In the genomic region with DNA sequence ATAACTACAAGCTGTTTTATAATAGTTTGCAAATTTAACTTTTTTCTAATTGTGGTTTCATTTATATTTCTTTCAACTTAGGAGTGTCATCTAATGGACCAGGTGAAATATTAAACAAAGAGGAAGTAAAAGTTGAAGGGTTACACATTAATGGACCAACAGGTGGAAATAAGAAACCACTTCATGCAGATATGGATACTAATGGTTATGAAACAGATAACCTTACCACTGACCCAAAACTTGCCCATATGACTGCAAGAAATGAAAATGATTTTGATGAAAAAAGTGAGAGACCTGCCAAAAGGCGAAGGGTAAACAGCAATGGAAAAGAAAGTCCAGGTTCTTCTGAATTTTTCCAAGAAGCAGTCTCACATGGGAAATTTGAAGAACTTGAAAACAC, we compare ENCODE assay signal across 9 cellular contexts. TPM values are rescaled to one million over a fixed set of nuclear protein-coding genes. Genes with fewer than 3 reads are reported as not detected.
DNase-seq lines count a peak whose midpoint lies in the region; ATAC-seq and TF ChIP-seq lines count a peak whose summit lies in the region.
"Had no signal": no experiment of that assay in that cellular context is flagged by ENCODE, and none has a peak within 500 bp of the region (broad histone marks: within the 10 kb centered on the region; RNA-seq: fewer than 3 reads in every experiment).

No MANE protein-coding gene starts in this region.

- H3K36me3 ChIP-seq in gastrocnemius medialis, result peaks cover 6 to 58% of the 10 kb centered on the region in 2 donors

- H3K4me3 ChIP-seq in gastrocnemius medialis, result no peak overlapping the region

- H3K36me3 Mint-ChIP-seq in immature natural killer cell (peaks cover 10 to 22% (median 14%) of the 10 kb centered on the region in 3 donors), WTC11 (peaks cover 31% of the 10 kb centered on the region)

- in situ Hi-C loops in gastrocnemius medialis (cut with MboI; ENCODE audit: low sequenced_read_pairs in 4 of 4), result loop anchor here in 1 of 4 donors (25.0 kb wide), 1 partner anchor 222 kb away; a partner anchor contains a TSS

- TF ChIP-seq POLR2A in gastrocnemius medialis (IDR thresholded peaks at IDR 0.05), result no peak

- CTCF ChIA-PET in WTC11 (lab: Charles Lee), result interaction anchor here (2.0 kb wide), 1 partner anchor 11 kb away, joined by 5 read pairs; no protein-coding TSS in a partner anchor

- peaks cover 8 to 18% of the 10 kb centered on the region in 2 donors for H3K4me1 Mint-ChIP-seq in immature natural killer cell
- H3K4me1 Mint-ChIP-seq in WTC11, result no peaks in the 10 kb centered on the region

- H3K9me3 ChIP-seq in gastrocnemius medialis, result no peaks in the 10 kb centered on the region

- peaks cover 7 to 14% of the 10 kb centered on the region in 2 donors for H3K4me1 ChIP-seq in gastrocnemius medialis

- intact Hi-C loops in gastrocnemius medialis (cut with DNase I; ENCODE audit: low total_unique reads), result no loop called here

- H3K27ac Mint-ChIP-seq in immature natural killer cell (peak overlapping the region in 5 of 6 donors; percentile 0 to 68 (median 38)), WTC11 (no peak overlapping the region)

- no peak for DNase-seq in immature natural killer cell
- no peak for DNase-seq in gastrocnemius medialis
- no peak for DNase-seq in NCI-H2107 treated with DMSO at 0.1 percent for 48 hours (lab: John Stamatoyannopoulos, UW; ENCODE audit: unreplicated experiment)
- no peak for DNase-seq in WTC11 (ENCODE audit: low spot score)
- DNase-seq in NCI-H1694 treated with DMSO at 0.1 percent for 48 hours (lab: John Stamatoyannopoulos, UW), result no peak
- DNase-seq: stimulated activated CD4-positive, alpha-beta T cell treated with anti-CD3 and anti-CD28 coated beads, Interleukin-4, amount 100 ng/mL, for 1 hour had no signal

- no peaks in the 10 kb centered on the region for H3K27me3 ChIP-seq in gastrocnemius medialis

- H3K9me3 Mint-ChIP-seq in immature natural killer cell (no peaks in the 10 kb centered on the region), WTC11 (no peaks in the 10 kb centered on the region)

- ATAC-seq in GM18502 (IDR thresholded peaks at IDR 0.05; ENCODE audit: poor library complexity, unreplicated experiment) (peak; percentile 86), GM21367 (IDR thresholded peaks at IDR 0.05; ENCODE audit: unreplicated experiment) (peak; percentile 91), HG03135 (IDR thresholded peaks at IDR 0.05; ENCODE audit: unreplicated experiment) (peak; percentile 81), gastrocnemius medialis (no peak), WTC11 (no peak)

- H3K4me3 Mint-ChIP-seq in immature natural killer cell (no peak overlapping the region), WTC11 (no peak overlapping the region)

- H3K27ac ChIP-seq in gastrocnemius medialis, result no peak overlapping the region

- POLR2A ChIA-PET in WTC11 (lab: Charles Lee), result no interaction called here

- H3K27me3 Mint-ChIP-seq in immature natural killer cell (ENCODE audit: low read depth in 3 of 3) (peaks cover 0 to 3% (median 0%) of the 10 kb centered on the region in 3 donors), WTC11 (ENCODE audit: low read depth) (no peaks in the 10 kb centered on the region)

- TF ChIP-seq CTCF in gastrocnemius medialis (IDR thresholded peaks at IDR 0.05 in 4 of 5, conservative IDR thresholded peaks at IDR 0.05 in 1 of 5) (no peak), WTC11 (IDR thresholded peaks at IDR 0.05) (no peak)

TF ChIP-seq in WTC11, 78 proteins besides CTCF, POLR2A, EP300 and RAD21 (continues in another document):
- TF ChIP-seq, protein P1, sequence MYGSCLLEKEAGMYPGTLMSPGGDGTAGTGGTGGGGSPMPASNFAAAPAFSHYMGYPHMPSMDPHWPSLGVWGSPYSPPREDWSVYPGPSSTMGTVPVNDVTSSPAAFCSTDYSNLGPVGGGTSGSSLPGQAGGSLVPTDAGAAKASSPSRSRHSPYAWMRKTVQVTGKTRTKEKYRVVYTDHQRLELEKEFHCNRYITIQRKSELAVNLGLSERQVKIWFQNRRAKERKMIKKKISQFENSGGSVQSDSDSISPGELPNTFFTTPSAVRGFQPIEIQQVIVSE (CRISPR knock-in tag; IDR thresholded peaks at IDR 0.05; ENCODE audit: borderline replicate concordance), result no peak
- no peak for TF ChIP-seq ZNF263 (CRISPR knock-in tag; IDR thresholded peaks at IDR 0.05; ENCODE audit: low read depth)
- no peak for TF ChIP-seq ELF4 (CRISPR knock-in tag; IDR thresholded peaks at IDR 0.05; ENCODE audit: low read depth)
- TF ChIP-seq PRRX2 (CRISPR knock-in tag; IDR thresholded peaks at IDR 0.05), result no peak
- TF ChIP-seq, protein P2, sequence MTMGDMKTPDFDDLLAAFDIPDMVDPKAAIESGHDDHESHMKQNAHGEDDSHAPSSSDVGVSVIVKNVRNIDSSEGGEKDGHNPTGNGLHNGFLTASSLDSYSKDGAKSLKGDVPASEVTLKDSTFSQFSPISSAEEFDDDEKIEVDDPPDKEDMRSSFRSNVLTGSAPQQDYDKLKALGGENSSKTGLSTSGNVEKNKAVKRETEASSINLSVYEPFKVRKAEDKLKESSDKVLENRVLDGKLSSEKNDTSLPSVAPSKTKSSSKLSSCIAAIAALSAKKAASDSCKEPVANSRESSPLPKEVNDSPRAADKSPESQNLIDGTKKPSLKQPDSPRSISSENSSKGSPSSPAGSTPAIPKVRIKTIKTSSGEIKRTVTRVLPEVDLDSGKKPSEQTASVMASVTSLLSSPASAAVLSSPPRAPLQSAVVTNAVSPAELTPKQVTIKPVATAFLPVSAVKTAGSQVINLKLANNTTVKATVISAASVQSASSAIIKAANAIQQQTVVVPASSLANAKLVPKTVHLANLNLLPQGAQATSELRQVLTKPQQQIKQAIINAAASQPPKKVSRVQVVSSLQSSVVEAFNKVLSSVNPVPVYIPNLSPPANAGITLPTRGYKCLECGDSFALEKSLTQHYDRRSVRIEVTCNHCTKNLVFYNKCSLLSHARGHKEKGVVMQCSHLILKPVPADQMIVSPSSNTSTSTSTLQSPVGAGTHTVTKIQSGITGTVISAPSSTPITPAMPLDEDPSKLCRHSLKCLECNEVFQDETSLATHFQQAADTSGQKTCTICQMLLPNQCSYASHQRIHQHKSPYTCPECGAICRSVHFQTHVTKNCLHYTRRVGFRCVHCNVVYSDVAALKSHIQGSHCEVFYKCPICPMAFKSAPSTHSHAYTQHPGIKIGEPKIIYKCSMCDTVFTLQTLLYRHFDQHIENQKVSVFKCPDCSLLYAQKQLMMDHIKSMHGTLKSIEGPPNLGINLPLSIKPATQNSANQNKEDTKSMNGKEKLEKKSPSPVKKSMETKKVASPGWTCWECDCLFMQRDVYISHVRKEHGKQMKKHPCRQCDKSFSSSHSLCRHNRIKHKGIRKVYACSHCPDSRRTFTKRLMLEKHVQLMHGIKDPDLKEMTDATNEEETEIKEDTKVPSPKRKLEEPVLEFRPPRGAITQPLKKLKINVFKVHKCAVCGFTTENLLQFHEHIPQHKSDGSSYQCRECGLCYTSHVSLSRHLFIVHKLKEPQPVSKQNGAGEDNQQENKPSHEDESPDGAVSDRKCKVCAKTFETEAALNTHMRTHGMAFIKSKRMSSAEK (CRISPR knock-in tag; IDR thresholded peaks at IDR 0.05; ENCODE audit: borderline replicate concordance), result no peak
- TF ChIP-seq, protein P3, sequence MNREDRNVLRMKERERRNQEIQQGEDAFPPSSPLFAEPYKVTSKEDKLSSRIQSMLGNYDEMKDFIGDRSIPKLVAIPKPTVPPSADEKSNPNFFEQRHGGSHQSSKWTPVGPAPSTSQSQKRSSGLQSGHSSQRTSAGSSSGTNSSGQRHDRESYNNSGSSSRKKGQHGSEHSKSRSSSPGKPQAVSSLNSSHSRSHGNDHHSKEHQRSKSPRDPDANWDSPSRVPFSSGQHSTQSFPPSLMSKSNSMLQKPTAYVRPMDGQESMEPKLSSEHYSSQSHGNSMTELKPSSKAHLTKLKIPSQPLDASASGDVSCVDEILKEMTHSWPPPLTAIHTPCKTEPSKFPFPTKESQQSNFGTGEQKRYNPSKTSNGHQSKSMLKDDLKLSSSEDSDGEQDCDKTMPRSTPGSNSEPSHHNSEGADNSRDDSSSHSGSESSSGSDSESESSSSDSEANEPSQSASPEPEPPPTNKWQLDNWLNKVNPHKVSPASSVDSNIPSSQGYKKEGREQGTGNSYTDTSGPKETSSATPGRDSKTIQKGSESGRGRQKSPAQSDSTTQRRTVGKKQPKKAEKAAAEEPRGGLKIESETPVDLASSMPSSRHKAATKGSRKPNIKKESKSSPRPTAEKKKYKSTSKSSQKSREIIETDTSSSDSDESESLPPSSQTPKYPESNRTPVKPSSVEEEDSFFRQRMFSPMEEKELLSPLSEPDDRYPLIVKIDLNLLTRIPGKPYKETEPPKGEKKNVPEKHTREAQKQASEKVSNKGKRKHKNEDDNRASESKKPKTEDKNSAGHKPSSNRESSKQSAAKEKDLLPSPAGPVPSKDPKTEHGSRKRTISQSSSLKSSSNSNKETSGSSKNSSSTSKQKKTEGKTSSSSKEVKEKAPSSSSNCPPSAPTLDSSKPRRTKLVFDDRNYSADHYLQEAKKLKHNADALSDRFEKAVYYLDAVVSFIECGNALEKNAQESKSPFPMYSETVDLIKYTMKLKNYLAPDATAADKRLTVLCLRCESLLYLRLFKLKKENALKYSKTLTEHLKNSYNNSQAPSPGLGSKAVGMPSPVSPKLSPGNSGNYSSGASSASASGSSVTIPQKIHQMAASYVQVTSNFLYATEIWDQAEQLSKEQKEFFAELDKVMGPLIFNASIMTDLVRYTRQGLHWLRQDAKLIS (CRISPR knock-in tag; IDR thresholded peaks at IDR 0.05; ENCODE audit: borderline replicate concordance), result no peak
- TF ChIP-seq FOXK1 (CRISPR knock-in tag; IDR thresholded peaks at IDR 0.05), result no peak

RNA-seq across cellular contexts. Expression of a gene that starts 59.7 kb away (rescaled TPM):
- polyA plus RNA-seq in immature natural killer cell, result 10 to 100 TPM; 24.0 to 48.7 (median 42.0) TPM
- 10 to 100 TPM; 14.8 to 21.7 (median 15.4) TPM for total RNA-seq in gastrocnemius medialis
- total RNA-seq in WTC11 (2021), result 30.0 to 31.0 TPM (median 30.4 TPM) in 3 replicates

RNA-seq across cellular contexts. Expression of a gene that starts 59.8 kb away (rescaled TPM):
- polyA plus RNA-seq in immature natural killer cell, result under 1 TPM in 2 of 3 donors, not detected in 1; 0.27 to 0.57 TPM
- total RNA-seq in gastrocnemius medialis (under 1 TPM in 3 of 4 donors, not detected in 1; 0.19 to 0.41 (median 0.29) TPM), WTC11 (2021) (1.6 to 2.7 TPM (median 2.1 TPM) in 3 replicates)

Comparison
In these comparisons a context has a peak if more than half of its experiments do, and no peak if none do; other contexts are left out.
1. ATAC-seq: peak in GM18502 (single experiment), GM21367 (single experiment) and HG03135 (single experiment); none in gastrocnemius medialis (0 of 2) and WTC11 (single experiment).